In the genomic region with DNA sequence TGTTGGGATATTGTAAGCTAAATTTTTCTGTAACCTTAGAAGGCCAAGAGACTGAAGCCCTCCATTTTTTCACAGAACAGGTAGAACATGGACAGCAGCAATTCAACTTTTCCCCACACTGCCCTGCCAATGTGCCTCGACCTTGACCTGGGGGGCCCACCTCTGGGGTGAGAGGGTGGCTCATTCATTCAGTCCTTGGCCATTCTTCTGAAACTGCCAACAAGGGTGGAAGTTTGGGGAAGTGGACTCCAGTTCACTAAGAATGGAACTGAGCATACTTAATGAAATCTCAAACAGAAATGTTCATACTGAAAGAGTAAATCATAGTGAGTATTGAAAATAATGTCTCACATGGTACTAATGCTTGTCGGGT, we compare ENCODE assay signal across 8 cellular contexts. TPM values are rescaled to one million over a fixed set of nuclear protein-coding genes. Genes with fewer than 3 reads are reported as not detected.
DNase-seq lines count a peak whose midpoint lies in the region; ATAC-seq and TF ChIP-seq lines count a peak whose summit lies in the region.

No MANE protein-coding gene starts in this region.

- POLR2A ChIA-PET in SK-N-SH (lab: Yijun Ruan, JAX), result no interaction called here

- H3K36me3 Mint-ChIP-seq in activated T-cell treated with anti-CD3 and anti-CD28 coated beads, Interleukin-2, amount 50 U/mL, for 72 hours (ENCODE audit: insufficient read depth in 2 of 2), result peaks cover 18 to 40% of the 10 kb centered on the region in 2 donors
- H3K36me3 Mint-ChIP-seq in stimulated activated naive CD8-positive, alpha-beta T cell treated with anti-CD3 and anti-CD28 coated beads, Interleukin-15, Interleukin-2, amounts not matched to agents 100 ng/mL and 50 ng/mL, for 24 hours (ENCODE audit: low read depth), result peaks cover 60% of the 10 kb centered on the region

- peak overlapping the region; percentile 97 to 99 for H3K4me3 Mint-ChIP-seq in activated T-cell treated with anti-CD3 and anti-CD28 coated beads, Interleukin-2, amount 50 U/mL, for 72 hours
- peak overlapping the region; percentile 93 for H3K4me3 Mint-ChIP-seq in stimulated activated naive CD8-positive, alpha-beta T cell treated with anti-CD3 and anti-CD28 coated beads, Interleukin-15, Interleukin-2, amounts not matched to agents 100 ng/mL and 50 ng/mL, for 24 hours

- ATAC-seq in SK-N-SH treated with all-trans-retinoic acid at 6 μM for 48 hours (no peak), GM18517 (IDR thresholded peaks at IDR 0.05; ENCODE audit: unreplicated experiment) (no peak)
- no peak for ATAC-seq in activated T-cell treated with anti-CD3 and anti-CD28 coated beads, Interleukin-2, amount 50 U/mL, for 72 hours (replicated peaks in 1 of 2)

- H3F3A ChIP-seq in SK-N-SH (replicated peaks; ENCODE audit: insufficient read depth), result peaks cover 5% of the 10 kb centered on the region

- peak overlapping the region; percentile 85; the same call in 1 of the 2 replicates for H3K9ac ChIP-seq in SK-N-SH
- H3K9ac ChIP-seq in iPS-15b (ENCODE audit: low read depth, low read length), result peak overlapping the region; percentile 84

- H3K9me2 ChIP-seq in SK-N-SH, result no peaks in the 10 kb centered on the region

- no peaks in the 10 kb centered on the region for H3K9me3 Mint-ChIP-seq in activated T-cell treated with anti-CD3 and anti-CD28 coated beads, Interleukin-2, amount 50 U/mL, for 72 hours
- no peaks in the 10 kb centered on the region for H3K9me3 Mint-ChIP-seq in stimulated activated naive CD8-positive, alpha-beta T cell treated with anti-CD3 and anti-CD28 coated beads, Interleukin-15, Interleukin-2, amounts not matched to agents 100 ng/mL and 50 ng/mL, for 24 hours

- no peak for TF ChIP-seq EP300 in SK-N-SH (IDR thresholded peaks at IDR 0.05; ENCODE audit: borderline replicate concordance in 1 of 2, low read depth in 1 of 2, low read length in 1 of 2)

- peak overlapping the region; percentile 97 for H3K27ac Mint-ChIP-seq in activated T-cell treated with anti-CD3 and anti-CD28 coated beads, Interleukin-2, amount 50 U/mL, for 72 hours
- peak overlapping the region; percentile 94 for H3K27ac Mint-ChIP-seq in stimulated activated naive CD8-positive, alpha-beta T cell treated with anti-CD3 and anti-CD28 coated beads, Interleukin-15, Interleukin-2, amounts not matched to agents 100 ng/mL and 50 ng/mL, for 24 hours

- no peak overlapping the region for H2AFZ ChIP-seq in SK-N-SH (ENCODE audit: low read depth)

- H3K4me3 ChIP-seq in SK-N-SH (ENCODE audit: low read depth in 2 of 2, low read length in 1 of 2), result peak overlapping the region; percentile 76 to 84
- H3K4me3 ChIP-seq in iPS-15b (ENCODE audit: low read depth, low read length), result peak overlapping the region; percentile 91

- intact Hi-C loops in posterior vena cava (cut with DNase I), result no loop called here

- H4K20me1 ChIP-seq in SK-N-SH (ENCODE audit: insufficient read depth), result peaks cover 11% of the 10 kb centered on the region

- TF ChIP-seq CTCF in SK-N-SH (IDR thresholded peaks at IDR 0.05), result no peak

- H3K27ac ChIP-seq in SK-N-SH (ENCODE audit: low read depth in 2 of 2, low read length in 1 of 2), result peak overlapping the region in 1 of 2 experiments; percentile 88; a peak in 2 of 4 replicates

- no peaks in the 10 kb centered on the region for H3K27me3 Mint-ChIP-seq in activated T-cell treated with anti-CD3 and anti-CD28 coated beads, Interleukin-2, amount 50 U/mL, for 72 hours (ENCODE audit: low read depth)
- H3K27me3 Mint-ChIP-seq in stimulated activated naive CD8-positive, alpha-beta T cell treated with anti-CD3 and anti-CD28 coated beads, Interleukin-15, Interleukin-2, amounts not matched to agents 100 ng/mL and 50 ng/mL, for 24 hours, result no peaks in the 10 kb centered on the region

- DNase-seq in SK-N-SH, result no peak
- no peak for DNase-seq in activated T-cell treated with anti-CD3 and anti-CD28 coated beads, Interleukin-2, amount 50 U/mL, for 72 hours
- no peak for DNase-seq in posterior vena cava (ENCODE audit: low spot score)
- DNase-seq in HuH-7.5 (ENCODE audit: low spot score), result no peak

- peaks cover 73% of the 10 kb centered on the region for H3K79me2 ChIP-seq in SK-N-SH (ENCODE audit: insufficient read depth)

- H3K9me3 ChIP-seq in SK-N-SH, result no peaks in the 10 kb centered on the region
- no peaks in the 10 kb centered on the region for H3K9me3 ChIP-seq in iPS-15b (ENCODE audit: control insufficient read depth, insufficient read depth, low read length)

- peak overlapping the region; percentile 80 for H3K4me2 ChIP-seq in SK-N-SH

- H3K4me1 ChIP-seq in SK-N-SH (ENCODE audit: control insufficient read depth in 1 of 2, insufficient read depth in 2 of 2, low read depth in 1 of 2, low read length in 1 of 2), result peaks cover 4 to 12% of the 10 kb centered on the region in 2 experiments; a peak in 3 of 4 replicates
- H3K4me1 ChIP-seq in iPS-15b (ENCODE audit: control insufficient read depth, insufficient read depth, low read length), result no peaks in the 10 kb centered on the region

- H3K27me3 ChIP-seq in SK-N-SH (ENCODE audit: insufficient read depth) (no peaks in the 10 kb centered on the region), iPS-15b (ENCODE audit: control insufficient read depth, insufficient read depth, low read length) (no peaks in the 10 kb centered on the region)

- WGBS in SK-N-SH (ENCODE audit: low lambda C conversion rate), result 13% methylated on average over 2 of the region's 2 CpGs

- peaks cover 21 to 41% of the 10 kb centered on the region in 2 experiments for H3K36me3 ChIP-seq in SK-N-SH (replicated peaks in 1 of 2; ENCODE audit: control insufficient read depth in 1 of 2, insufficient read depth in 2 of 2, low read length in 1 of 2)
- peaks cover 23% of the 10 kb centered on the region for H3K36me3 ChIP-seq in iPS-15b (ENCODE audit: control insufficient read depth, insufficient read depth, low read length)

- peaks cover 51% of the 10 kb centered on the region for H3K4me1 Mint-ChIP-seq in activated T-cell treated with anti-CD3 and anti-CD28 coated beads, Interleukin-2, amount 50 U/mL, for 72 hours (ENCODE audit: low read depth)
- H3K4me1 Mint-ChIP-seq in stimulated activated naive CD8-positive, alpha-beta T cell treated with anti-CD3 and anti-CD28 coated beads, Interleukin-15, Interleukin-2, amounts not matched to agents 100 ng/mL and 50 ng/mL, for 24 hours (ENCODE audit: low read depth), result peaks cover 51% of the 10 kb centered on the region

- TF ChIP-seq RAD21 in SK-N-SH (IDR thresholded peaks at IDR 0.05; ENCODE audit: low read length), result no peak

- CTCF ChIA-PET in SK-N-SH (lab: Yijun Ruan, JAX), result interaction anchor here (0.7 to 1.4 kb wide), 3 partner anchors 103 to 272 kb away, joined by 3 read pairs; no protein-coding TSS in a partner anchor

TF ChIP-seq in SK-N-SH, 30 proteins besides CTCF, POLR2A, EP300 and RAD21 (continues in another document):
- TF ChIP-seq NFIC (IDR thresholded peaks at IDR 0.05; ENCODE audit: borderline replicate concordance), result no peak
- TF ChIP-seq RCOR1 (IDR thresholded peaks at IDR 0.05; ENCODE audit: low read length), result no peak
- TF ChIP-seq, protein P1, sequence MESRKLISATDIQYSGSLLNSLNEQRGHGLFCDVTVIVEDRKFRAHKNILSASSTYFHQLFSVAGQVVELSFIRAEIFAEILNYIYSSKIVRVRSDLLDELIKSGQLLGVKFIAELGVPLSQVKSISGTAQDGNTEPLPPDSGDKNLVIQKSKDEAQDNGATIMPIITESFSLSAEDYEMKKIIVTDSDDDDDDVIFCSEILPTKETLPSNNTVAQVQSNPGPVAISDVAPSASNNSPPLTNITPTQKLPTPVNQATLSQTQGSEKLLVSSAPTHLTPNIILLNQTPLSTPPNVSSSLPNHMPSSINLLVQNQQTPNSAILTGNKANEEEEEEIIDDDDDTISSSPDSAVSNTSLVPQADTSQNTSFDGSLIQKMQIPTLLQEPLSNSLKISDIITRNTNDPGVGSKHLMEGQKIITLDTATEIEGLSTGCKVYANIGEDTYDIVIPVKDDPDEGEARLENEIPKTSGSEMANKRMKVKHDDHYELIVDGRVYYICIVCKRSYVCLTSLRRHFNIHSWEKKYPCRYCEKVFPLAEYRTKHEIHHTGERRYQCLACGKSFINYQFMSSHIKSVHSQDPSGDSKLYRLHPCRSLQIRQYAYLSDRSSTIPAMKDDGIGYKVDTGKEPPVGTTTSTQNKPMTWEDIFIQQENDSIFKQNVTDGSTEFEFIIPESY (IDR thresholded peaks at IDR 0.05; ENCODE audit: borderline replicate concordance, low read depth), result no peak
- no peak for TF ChIP-seq EZH2phosphoT487 (IDR thresholded peaks at IDR 0.05; ENCODE audit: borderline replicate concordance, low read depth)
- no peak for TF ChIP-seq TCF12 (IDR thresholded peaks at IDR 0.05)

TF ChIP-seq in SK-N-SH treated with all-trans-retinoic acid at 6 μM for 48 hours, 23 proteins besides CTCF, POLR2A, EP300 and RAD21:
- TF ChIP-seq ARNTL (CRISPR knock-in tag; IDR thresholded peaks at IDR 0.05; ENCODE audit: borderline replicate concordance, low read depth), result no peak
- TF ChIP-seq ZNF565 (CRISPR knock-in tag; conservative IDR thresholded peaks at IDR 0.05; ENCODE audit: low read depth), result no peak
- no peak for TF ChIP-seq OSR1 (CRISPR knock-in tag; IDR thresholded peaks at IDR 0.05)

RNA-seq across cellular contexts. Expression of a gene that starts 1.1 kb away (rescaled TPM):
- polyA plus RNA-seq in SK-N-SH (2012; rRNA removed), result 720 and 815 TPM in 2 replicates
- polyA plus RNA-seq in SK-N-SH (2012; cell fraction: cytosol; rRNA removed), result 879 and 1,372 TPM in 2 replicates
- 223 and 290 TPM in 2 replicates for polyA plus RNA-seq in SK-N-SH (2012; cell fraction: nucleus; rRNA removed)
- 1,000 to 10,000 TPM; 1,092 to 1,125 TPM for total RNA-seq in activated T-cell treated with anti-CD3 and anti-CD28 coated beads, Interleukin-2, amount 50 U/mL, for 72 hours
- 100 to 1,000 TPM; 389 to 393 TPM for total RNA-seq in posterior vena cava

RNA-seq across cellular contexts. Expression of a gene that starts 1.5 kb away (rescaled TPM):
- polyA plus RNA-seq in SK-N-SH (2012; rRNA removed), result 54.8 and 90.7 TPM in 2 replicates
- 77.6 and 80.6 TPM in 2 replicates for polyA plus RNA-seq in SK-N-SH (2012; cell fraction: cytosol; rRNA removed)
- polyA plus RNA-seq in SK-N-SH (2012; cell fraction: nucleus; rRNA removed), result 35.6 and 60.0 TPM in 2 replicates
- total RNA-seq in activated T-cell treated with anti-CD3 and anti-CD28 coated beads, Interleukin-2, amount 50 U/mL, for 72 hours, result 10 to 100 TPM; 72.2 to 90.2 TPM
- 10 to 100 TPM; 72.1 to 72.7 TPM for total RNA-seq in posterior vena cava
